ENCODE assay signal across 8 cellular contexts in the genomic region with DNA sequence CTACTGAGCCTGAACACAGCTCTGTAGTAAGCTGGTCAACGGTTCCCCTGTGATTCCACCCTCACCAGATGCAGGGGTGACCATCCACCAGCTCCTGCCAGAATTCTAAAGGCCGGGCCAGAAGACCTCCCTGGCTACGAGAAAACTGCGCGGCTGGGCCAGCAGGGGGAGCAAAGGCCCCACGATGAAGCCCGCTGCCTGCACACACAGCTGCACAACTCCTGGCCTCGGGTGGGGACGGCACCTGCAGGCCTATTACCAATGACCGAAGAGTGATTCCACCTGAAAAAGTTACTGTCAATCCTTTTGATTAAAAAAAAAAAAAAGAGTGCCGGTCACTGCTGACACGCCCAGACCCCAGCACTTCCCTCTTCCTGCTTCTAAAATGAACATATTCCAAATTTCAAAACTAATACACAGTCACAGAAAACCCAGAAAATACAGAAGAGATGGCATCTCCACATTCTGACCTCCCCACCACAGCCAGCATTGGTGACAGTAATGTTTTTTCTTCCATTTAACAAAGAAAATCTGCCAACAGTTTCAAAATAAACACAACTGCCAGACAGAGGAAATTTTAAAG. TPM values are rescaled to one million over a fixed set of nuclear protein-coding genes. Genes with fewer than 3 reads are reported as not detected.
A peak's percentile ranks its signal among the peaks of the same experiment; 100 is the strongest.
DNase-seq lines count a peak whose midpoint lies in the region; ATAC-seq and TF ChIP-seq lines count a peak whose summit lies in the region.

No MANE protein-coding gene starts in this region.

- H3K27me3 ChIP-seq in upper lobe of right lung, result no peaks in the 10 kb centered on the region

- peaks cover 7% of the 10 kb centered on the region for H3K36me3 ChIP-seq in upper lobe of right lung

- H3K4me1 ChIP-seq in upper lobe of right lung, result peaks cover 4% of the 10 kb centered on the region

- TF ChIP-seq CTCF in upper lobe of right lung (IDR thresholded peaks at IDR 0.05), result peak; percentile 82

- H3K27ac ChIP-seq in upper lobe of right lung, result no peak overlapping the region

- DNase-seq in DMS79 treated with DMSO at 0.1 percent for 48 hours (lab: John Stamatoyannopoulos, UW), result peak; percentile 10
- DNase-seq in DMS79 (lab: John Stamatoyannopoulos, UW), result no peak
- peak; percentile 18 for DNase-seq in SHP77 treated with DMSO at 0.1 percent for 48 hours (lab: John Stamatoyannopoulos, UW)
- peak; percentile 32 for DNase-seq in activated gamma-delta T cell treated with anti-CD3 and anti-CD28 coated beads, Interleukin-2, amount 50 U/mL, for 16 hours (ENCODE audit: low read depth)
- DNase-seq in glomerular visceral epithelial cell (ENCODE audit: extremely low spot score), result peak; percentile 55
- peak; percentile 37 for DNase-seq in pons (ENCODE audit: low spot score)
- DNase-seq in upper lobe of right lung, result peak; percentile 84

- ATAC-seq in HG03439 (IDR thresholded peaks at IDR 0.05; ENCODE audit: unreplicated experiment), result peak; percentile 68
- ATAC-seq in upper lobe of right lung, result peak; percentile 88

- no peak overlapping the region for H3K4me3 ChIP-seq in upper lobe of right lung

- H3K9me3 ChIP-seq in upper lobe of right lung, result no peaks in the 10 kb centered on the region

- intact Hi-C loops in upper lobe of right lung (cut with DNase I), result loop anchor here (5.0 to 10.0 kb wide), 2 partner anchors 288 to 306 kb away; no protein-coding TSS in a partner anchor

RNA-seq across cellular contexts. Expression of gene RIPK4, which starts 49.8 kb away (rescaled TPM):
- 10.9 TPM for total RNA-seq in upper lobe of right lung
